ENCODE assay signal across 12 cellular contexts in genomic region chr2:189204322-189204941, GRCh38. TPM values are rescaled to one million over a fixed set of nuclear protein-coding genes. Genes with fewer than 3 reads are reported as not detected.
DNase-seq lines count a peak whose midpoint lies in the region; ATAC-seq, FAIRE-seq and TF ChIP-seq lines count a peak whose summit lies in the region.
"Had no signal": no experiment of that assay in that cellular context is flagged by ENCODE, and none has a peak within 500 bp of the region (broad histone marks: within the 10 kb centered on the region; RNA-seq: fewer than 3 reads in every experiment).

No MANE protein-coding gene starts in this region.

- peak overlapping the region; percentile 84 for H3K4me2 ChIP-seq in HCT116 (ENCODE audit: low read length)
- H3K4me2 ChIP-seq in keratinocyte (ENCODE audit: control insufficient read depth, extremely low read depth, insufficient read depth, low read depth, low read length) = peak overlapping the region; percentile 26

- H2AFZ ChIP-seq in ACC112 (ENCODE audit: low read length, unreplicated experiment) (peak overlapping the region; percentile 98), HCT116 (ENCODE audit: low read depth, low read length, poor library complexity, severe bottlenecking) (peak overlapping the region; percentile 72), keratinocyte (ENCODE audit: control insufficient read depth, low read length) (peak overlapping the region; percentile 79)

- H3K36me3 ChIP-seq in ACC112 (ENCODE audit: insufficient read depth, low read length) (no peaks in the 10 kb centered on the region), HCT116 (ENCODE audit: control insufficient read depth in 1 of 2, insufficient read depth in 2 of 2, low read length in 2 of 2) (no peaks in the 10 kb centered on the region), keratinocyte (ENCODE audit: control insufficient read depth in 2 of 2, extremely low read depth in 1 of 2, insufficient read depth in 2 of 2, low read length in 2 of 2) (no peaks in the 10 kb centered on the region)
- H3K36me3 ChIP-seq: WERI-Rb-1 had no signal

- no TSS peak for BruUV-seq in HCT116 (replicated peaks; lab: Mats Ljungman, UMichigan)

- ATAC-seq in HCT116 (peak; percentile 68), left ventricle myocardium superior (no peak), HG03442 (IDR thresholded peaks at IDR 0.05; ENCODE audit: unreplicated experiment) (no peak)
- ATAC-seq in stimulated activated memory B cell treated with anti-CD40 and anti-IgM and Interleukin-4, amounts not matched to agents 10 μg/mL and 1 μg/mL and 100 μg/mL, for 72 hours = no peak

- H3K27ac ChIP-seq in ACC112 (ENCODE audit: low read depth, low read length) (peak overlapping the region; percentile 71), HCT116 (ENCODE audit: low read depth, low read length) (peak overlapping the region; percentile 40), keratinocyte (ENCODE audit: control insufficient read depth, insufficient read depth, low read length) (peak overlapping the region; percentile 57)
- H3K27ac ChIP-seq: WERI-Rb-1 had no signal

- CTCF ChIA-PET in HCT116 (lab: Charles Lee) = interaction anchor here (1.6 kb wide), 1 partner anchor 62 kb away, joined by 7 read pairs; no protein-coding TSS in a partner anchor

- H3K9me3 ChIP-seq in HCT116 (ENCODE audit: control insufficient read depth in 1 of 2, insufficient read depth in 1 of 2, low read depth in 1 of 2, low read length in 2 of 2) (no peaks in the 10 kb centered on the region), keratinocyte (ENCODE audit: control insufficient read depth, low read depth, low read length) (no peaks in the 10 kb centered on the region)

- H3K27me3 ChIP-seq in ACC112 (ENCODE audit: insufficient read depth, low read length) (no peaks in the 10 kb centered on the region), HCT116 (ENCODE audit: insufficient read depth, low read length) (no peaks in the 10 kb centered on the region), keratinocyte (ENCODE audit: control insufficient read depth, extremely low read depth, insufficient read depth, low read length) (no peaks in the 10 kb centered on the region)

- intact Hi-C loops in HCT116 (cut with micrococcal nuclease) = no loop called here
- intact Hi-C loops in left ventricle myocardium superior (cut with micrococcal nuclease) = no loop called here

- TF ChIP-seq POLR2A in HCT116 (IDR thresholded peaks at IDR 0.05; ENCODE audit: borderline replicate concordance, extremely low read depth, insufficient read depth, insufficient read length) = no peak

- peak; percentile 55 for FAIRE-seq in keratinocyte (lab: Jason Lieb, UNC)
- FAIRE-seq: GM12892 had no signal

- H3K9me1 ChIP-seq in keratinocyte (ENCODE audit: control insufficient read depth, extremely low read depth, insufficient read depth, low read length) = no peaks in the 10 kb centered on the region

- H3K4me1 ChIP-seq in ACC112 (ENCODE audit: control insufficient read depth, insufficient read depth, low read length, unreplicated experiment) = peaks cover 35% of the 10 kb centered on the region
- peaks cover 8 to 22% of the 10 kb centered on the region in 2 experiments; a peak in 3 of 4 replicates for H3K4me1 ChIP-seq in HCT116 (ENCODE audit: control insufficient read depth in 1 of 2, insufficient read depth in 2 of 2, low read length in 2 of 2)
- H3K4me1 ChIP-seq in keratinocyte (ENCODE audit: control insufficient read depth, extremely low read depth, insufficient read depth, low read length) = peaks cover 13% of the 10 kb centered on the region

- H3K27ac Mint-ChIP-seq in activated naive CD8-positive, alpha-beta T cell treated with anti-CD3 and anti-CD28 coated beads for 36 hours = peak overlapping the region; percentile 27
- H3K27ac Mint-ChIP-seq in stimulated activated memory B cell treated with anti-CD40 and anti-IgM and Interleukin-4, amounts not matched to agents 10 μg/mL and 1 μg/mL and 100 μg/mL, for 72 hours = no peak overlapping the region

- POLR2A ChIA-PET in HCT116 (lab: Charles Lee) = no interaction called here

- peaks cover 5% of the 10 kb centered on the region for H3K36me3 Mint-ChIP-seq in activated naive CD8-positive, alpha-beta T cell treated with anti-CD3 and anti-CD28 coated beads for 36 hours
- H3K36me3 Mint-ChIP-seq in stimulated activated memory B cell treated with anti-CD40 and anti-IgM and Interleukin-4, amounts not matched to agents 10 μg/mL and 1 μg/mL and 100 μg/mL, for 72 hours = no peaks in the 10 kb centered on the region
- H3K36me3 Mint-ChIP-seq: brain had no signal

- H3K9me2 ChIP-seq in HCT116 (ENCODE audit: insufficient read depth) = no peaks in the 10 kb centered on the region

- DNase-seq in HCT116 (ENCODE audit: low read depth, low spot score) = peak; percentile 22
- no peak for DNase-seq in activated naive CD8-positive, alpha-beta T cell treated with anti-CD3 and anti-CD28 coated beads for 36 hours
- DNase-seq in keratinocyte (ENCODE audit: low read depth, low spot score) = no peak
- no peak for DNase-seq in left ventricle myocardium superior
- no peak for DNase-seq in effector CD4-positive, alpha-beta T cell
- DNase-seq: glutamatergic neuron, WERI-Rb-1 had no signal

- dilution Hi-C loops in keratinocyte (cut with MboI; ENCODE audit: extremely low pct_ligation_motif_present, low sequenced_read_pairs) = no loop called here

- no peak overlapping the region for H3K4me3 Mint-ChIP-seq in activated naive CD8-positive, alpha-beta T cell treated with anti-CD3 and anti-CD28 coated beads for 36 hours
- no peak overlapping the region for H3K4me3 Mint-ChIP-seq in stimulated activated memory B cell treated with anti-CD40 and anti-IgM and Interleukin-4, amounts not matched to agents 10 μg/mL and 1 μg/mL and 100 μg/mL, for 72 hours
- H3K4me3 Mint-ChIP-seq: brain had no signal

- no peak for TF ChIP-seq RAD21 in HCT116 (IDR thresholded peaks at IDR 0.05; ENCODE audit: low read depth)

- peak overlapping the region; percentile 62 for H3K4me3 ChIP-seq in ACC112 (ENCODE audit: low read depth, low read length)
- peak overlapping the region; percentile 33 to 58 for H3K4me3 ChIP-seq in HCT116 (replicated peaks in 1 of 2; ENCODE audit: low read depth in 1 of 2, low read length in 2 of 2)
- peak overlapping the region in 2 of 3 experiments; percentile 29 to 33 for H3K4me3 ChIP-seq in keratinocyte (ENCODE audit: control insufficient read depth in 2 of 3, extremely low read depth in 1 of 3, insufficient read depth in 2 of 3, low read depth in 1 of 3, low read length in 3 of 3)

- H3K9ac ChIP-seq in HCT116 (ENCODE audit: low read length) = peak overlapping the region; percentile 41
- no peak overlapping the region for H3K9ac ChIP-seq in keratinocyte (ENCODE audit: control insufficient read depth, extremely low read depth, insufficient read depth, low read length)

- RAD21 ChIA-PET in HCT116 (lab: Charles Lee; ENCODE audit: low non-redundant PET in 1 of 2, low total read pairs in 2 of 2, uncharacterized antibody in 2 of 2, unreplicated experiment in 2 of 2) = no interaction called here

- no peaks in the 10 kb centered on the region for H3K27me3 Mint-ChIP-seq in activated naive CD8-positive, alpha-beta T cell treated with anti-CD3 and anti-CD28 coated beads for 36 hours
- H3K27me3 Mint-ChIP-seq in stimulated activated memory B cell treated with anti-CD40 and anti-IgM and Interleukin-4, amounts not matched to agents 10 μg/mL and 1 μg/mL and 100 μg/mL, for 72 hours = no peaks in the 10 kb centered on the region
- H3K27me3 Mint-ChIP-seq: brain had no signal

- no peak for TF ChIP-seq CTCF in HCT116 (IDR thresholded peaks at IDR 0.05 in 2 of 3, conservative IDR thresholded peaks at IDR 0.05 in 1 of 3; ENCODE audit: borderline replicate concordance in 1 of 3, insufficient read depth in 1 of 3, low read depth in 2 of 3, low read length in 2 of 3)
- TF ChIP-seq CTCF in keratinocyte (optimal IDR thresholded peaks at IDR 0.05 in 1 of 3, IDR thresholded peaks at IDR 0.05 in 1 of 3, conservative IDR thresholded peaks at IDR 0.05 in 1 of 3; ENCODE audit: extremely low read depth in 1 of 3, insufficient read depth in 2 of 3, low read length in 3 of 3) = no peak

- H4K20me1 ChIP-seq in HCT116 (ENCODE audit: insufficient read depth) (no peaks in the 10 kb centered on the region), keratinocyte (ENCODE audit: control insufficient read depth, extremely low read depth, insufficient read depth, low read length) (no peaks in the 10 kb centered on the region)

- peaks cover 2% of the 10 kb centered on the region for H3K9me3 Mint-ChIP-seq in activated naive CD8-positive, alpha-beta T cell treated with anti-CD3 and anti-CD28 coated beads for 36 hours
- H3K9me3 Mint-ChIP-seq in stimulated activated memory B cell treated with anti-CD40 and anti-IgM and Interleukin-4, amounts not matched to agents 10 μg/mL and 1 μg/mL and 100 μg/mL, for 72 hours = no peaks in the 10 kb centered on the region
- H3K9me3 Mint-ChIP-seq: brain had no signal

- H3K4me1 Mint-ChIP-seq in activated naive CD8-positive, alpha-beta T cell treated with anti-CD3 and anti-CD28 coated beads for 36 hours = peaks cover 14% of the 10 kb centered on the region
- no peaks in the 10 kb centered on the region for H3K4me1 Mint-ChIP-seq in stimulated activated memory B cell treated with anti-CD40 and anti-IgM and Interleukin-4, amounts not matched to agents 10 μg/mL and 1 μg/mL and 100 μg/mL, for 72 hours

- H3K79me2 ChIP-seq in ACC112 (ENCODE audit: control insufficient read depth, insufficient read depth, low read length, unreplicated experiment) = no peaks in the 10 kb centered on the region
- no peaks in the 10 kb centered on the region for H3K79me2 ChIP-seq in HCT116 (ENCODE audit: insufficient read depth, low read length)
- H3K79me2 ChIP-seq in keratinocyte (ENCODE audit: control insufficient read depth, insufficient read depth, low read length) = no peaks in the 10 kb centered on the region

TF ChIP-seq in HCT116, 20 proteins besides CTCF, POLR2A, EP300 and RAD21 (continues in another document):
- TF ChIP-seq ZFX (IDR thresholded peaks at IDR 0.05) = no peak
- TF ChIP-seq CBX3 (IDR thresholded peaks at IDR 0.05; ENCODE audit: low read depth) = no peak
- TF ChIP-seq SP1 (IDR thresholded peaks at IDR 0.05; ENCODE audit: low read depth) = 0 out of 2 replicates have a peak, but pooled peaks have one; percentile 19
- no peak for TF ChIP-seq POLR2AphosphoS5 (IDR thresholded peaks at IDR 0.05; ENCODE audit: low read depth, low read length)
- peak; percentile 72 for TF ChIP-seq FOSL1 (IDR thresholded peaks at IDR 0.05; ENCODE audit: low read depth)

RNA-seq across cellular contexts. Expression of gene COL5A2, which starts 24.9 kb away (rescaled TPM):
- total RNA-seq in HCT116 (2021; ENCODE audit: unreplicated experiment) (2.3 TPM), left ventricle myocardium superior (8.1 TPM)
- polyA plus RNA-seq in HCT116 (2012) = 0.47 and 1.2 TPM in 2 replicates
- 1 to 10 TPM; 3.1 to 3.3 TPM for total RNA-seq in activated naive CD8-positive, alpha-beta T cell treated with anti-CD3 and anti-CD28 coated beads for 36 hours
- polyA plus RNA-seq in keratinocyte = 6.5 to 16.6 TPM (median 7.2 TPM) in 3 replicates
- 2.1 TPM for polyA plus RNA-seq in keratinocyte (2011; ENCODE audit: low read depth)
- 2.2 and 2.4 TPM in 2 replicates for polyA plus RNA-seq in keratinocyte (2011; cell fraction: cytosol; rRNA removed)
- 23.2 and 25.7 TPM in 2 replicates for polyA plus RNA-seq in keratinocyte (2011; cell fraction: nucleus; rRNA removed)
- 2.0 and 8.5 TPM in 2 replicates for polyA plus RNA-seq in keratinocyte (2012; ENCODE audit: low replicate concordance)
- 6.4 to 23.5 TPM (median 11.9 TPM) in 3 replicates for polyA minus RNA-seq in keratinocyte
- polyA minus RNA-seq in keratinocyte (2011; cell fraction: cytosol; rRNA and poly(A)+ RNA removed) = 4.8 TPM
- 22.5 and 41.3 TPM in 2 replicates for polyA minus RNA-seq in keratinocyte (2011; cell fraction: nucleus; rRNA and poly(A)+ RNA removed)
